In the genomic region with DNA sequence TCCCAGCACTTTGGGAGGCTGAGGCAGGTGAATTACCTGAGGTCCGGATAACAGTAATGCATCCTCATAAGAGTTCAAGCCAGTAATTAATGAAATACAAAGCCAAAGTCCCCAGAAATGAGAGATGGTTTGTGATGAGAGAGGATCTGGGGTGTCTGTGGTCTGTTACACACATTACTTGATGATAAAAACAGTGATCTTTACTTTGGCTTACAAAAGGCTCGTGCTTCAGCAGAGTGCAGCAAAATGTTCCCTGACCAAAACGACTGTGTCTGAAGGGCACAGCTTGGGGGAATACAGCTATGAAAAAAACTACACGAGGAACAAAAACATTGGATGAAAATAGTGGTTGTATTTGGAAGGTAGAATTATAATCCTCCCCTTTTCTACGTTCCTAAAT, we compare ENCODE assay signal across 13 cellular contexts. TPM values are rescaled to one million over a fixed set of nuclear protein-coding genes. Genes with fewer than 3 reads are reported as not detected.
A peak's percentile ranks its signal among the peaks of the same experiment; 100 is the strongest.
DNase-seq lines count a peak whose midpoint lies in the region; ATAC-seq, FAIRE-seq and TF ChIP-seq lines count a peak whose summit lies in the region.
"Had no signal": no experiment of that assay in that cellular context is flagged by ENCODE, and none has a peak within 500 bp of the region (broad histone marks: within the 10 kb centered on the region; RNA-seq: fewer than 3 reads in every experiment).

No MANE protein-coding gene starts in this region.

- H3K4me3 ChIP-seq in A549 (no peak overlapping the region), GM23248 (peak overlapping the region; percentile 39; the same call in 1 of the 2 replicates), small intestine (ENCODE audit: low read depth in 1 of 2, low read length in 2 of 2) (no peak overlapping the region)
- H3K4me3 ChIP-seq: GM23338 had no signal

- TF ChIP-seq EP300 in A549 (IDR thresholded peaks at IDR 0.05): no peak

- H2AFZ ChIP-seq in GM23248: no peak overlapping the region
- H2AFZ ChIP-seq: GM23338 had no signal

- H3K27me3 Mint-ChIP-seq in naive thymus-derived CD8-positive, alpha-beta T cell: no peaks in the 10 kb centered on the region

- CTCF ChIA-PET in A549 (lab: Yijun Ruan, JAX): interaction anchor here (0.8 to 2.0 kb wide), 4 partner anchors 10 to 77 kb away, joined by 3 to 6 read pairs (median 4); no protein-coding TSS in a partner anchor

- TF ChIP-seq RAD21 in A549 (conservative IDR thresholded peaks at IDR 0.05 in 1 of 2, IDR thresholded peaks at IDR 0.05 in 1 of 2): no peak

- peaks cover 38 to 96% (median 79%) of the 10 kb centered on the region in 4 donors for H3K4me1 Mint-ChIP-seq in naive thymus-derived CD8-positive, alpha-beta T cell
- H3K4me1 Mint-ChIP-seq: GM23338 had no signal

- H3K9ac ChIP-seq in GM23248: peak overlapping the region; percentile 65

- peak overlapping the region; percentile 77 to 96 (median 92) for H3K27ac Mint-ChIP-seq in naive thymus-derived CD8-positive, alpha-beta T cell

- H4K20me1 ChIP-seq in GM23248 (ENCODE audit: insufficient read depth): no peaks in the 10 kb centered on the region

- DNase-seq in A549 (ENCODE audit: low read depth in 1 of 2, low spot score in 1 of 2): no peak
- DNase-seq in GM23248: peak; percentile 38
- no peak for DNase-seq in naive thymus-derived CD8-positive, alpha-beta T cell
- DNase-seq in activated CD4-positive, CD25-positive, alpha-beta regulatory T cell (lab: John Stamatoyannopoulos, UW): no peak
- DNase-seq in small intestine: no peak
- DNase-seq: activated CD4-positive, alpha-beta T cell treated with anti-CD3 and anti-CD28 coated beads for 48 hours; NCI-H1105; NCI-H524; SIG-M5 had no signal

- H3K9me3 Mint-ChIP-seq in naive thymus-derived CD8-positive, alpha-beta T cell: peaks cover 0 to 2% (median 0%) of the 10 kb centered on the region in 9 donors
- H3K9me3 Mint-ChIP-seq: GM23338 had no signal

- H3K27me3 ChIP-seq in GM23248 (replicated peaks; ENCODE audit: insufficient read depth) (no peaks in the 10 kb centered on the region), small intestine (ENCODE audit: control insufficient read depth in 2 of 2, insufficient read depth in 2 of 2, low read length in 2 of 2) (no peaks in the 10 kb centered on the region)

- peaks cover 10% of the 10 kb centered on the region; the same call in 2 of the 3 replicates for H3K4me1 ChIP-seq in A549
- H3K4me1 ChIP-seq in GM23248 (ENCODE audit: insufficient read depth): peaks cover 16% of the 10 kb centered on the region
- no peaks in the 10 kb centered on the region for H3K4me1 ChIP-seq in small intestine (ENCODE audit: control insufficient read depth in 2 of 2, insufficient read depth in 1 of 2, low read depth in 1 of 2, low read length in 1 of 2)

- POLR2A ChIA-PET in A549 (lab: Yijun Ruan, JAX): no interaction called here
- POLR2A ChIA-PET in naive thymus-derived CD8-positive, alpha-beta T cell (lab: Charles Lee): interaction anchor here (0.6 to 3.5 kb wide), 4 partner anchors 14 to 373 kb away, joined by 3 to 9 read pairs (median 4); a partner anchor contains a TSS

- peaks cover 81% of the 10 kb centered on the region for H3K79me2 ChIP-seq in GM23248 (ENCODE audit: insufficient read depth)

- H3K36me3 ChIP-seq in GM23248 (ENCODE audit: low read depth) (no peaks in the 10 kb centered on the region), small intestine (ENCODE audit: control insufficient read depth in 2 of 2, insufficient read depth in 2 of 2, low read length in 2 of 2) (no peaks in the 10 kb centered on the region)

- TF ChIP-seq POLR2A in A549 (IDR thresholded peaks at IDR 0.05; ENCODE audit: low read length): no peak

- TF ChIP-seq CTCF in A549 (IDR thresholded peaks at IDR 0.05): no peak

- H3K9me2 ChIP-seq in GM23248 (ENCODE audit: insufficient read depth): no peaks in the 10 kb centered on the region

- H3K4me3 Mint-ChIP-seq in naive thymus-derived CD8-positive, alpha-beta T cell: peak overlapping the region in 9 of 10 donors; percentile 65 to 82 (median 70)
- H3K4me3 Mint-ChIP-seq: GM23338 had no signal

- H3K27ac ChIP-seq in A549 (no peak overlapping the region), GM23248 (peak overlapping the region; percentile 75), angular gyrus (ENCODE audit: low read depth, low read length) (peak overlapping the region; percentile 89), small intestine (ENCODE audit: low read depth in 1 of 2, low read length in 1 of 2) (peak overlapping the region in 1 of 2 donors; percentile 53)

- in situ Hi-C loops in GM23248 (cut with MboI): no loop called here

- peaks cover 32% of the 10 kb centered on the region for H3F3A ChIP-seq in GM23248 (ENCODE audit: insufficient read depth)

- no peaks in the 10 kb centered on the region for H3K9me3 ChIP-seq in A549
- no peaks in the 10 kb centered on the region for H3K9me3 ChIP-seq in GM23248 (ENCODE audit: low read depth)
- no peaks in the 10 kb centered on the region for H3K9me3 ChIP-seq in small intestine (ENCODE audit: control insufficient read depth, low read depth)

- H3K4me2 ChIP-seq in A549: peak overlapping the region; percentile 5; the same call in 1 of the 3 replicates
- H3K4me2 ChIP-seq in GM23248 (ENCODE audit: unreplicated experiment): peak overlapping the region; percentile 60
- H3K4me2 ChIP-seq: GM23338 had no signal

- H3K36me3 Mint-ChIP-seq in naive thymus-derived CD8-positive, alpha-beta T cell: no peaks in the 10 kb centered on the region

- ATAC-seq in A549: no peak; a peak in 1 of 6 replicates
- ATAC-seq in naive thymus-derived CD8-positive, alpha-beta T cell: no peak
- no peak for ATAC-seq in HG02798 (IDR thresholded peaks at IDR 0.05; ENCODE audit: poor library complexity, unreplicated experiment)
- no peak for ATAC-seq in HG03457 (IDR thresholded peaks at IDR 0.05; ENCODE audit: unreplicated experiment)
- ATAC-seq: GM23338 had no signal

- FAIRE-seq in A549 (lab: Jason Lieb, UNC): no peak
- FAIRE-seq in small intestine (lab: Jason Lieb, UNC): no peak

- WGBS in A549 (ENCODE audit: missing lambda C conversion rate): 61% methylated on average over 5 of the region's 5 CpGs
- 10 to 14% methylated on average over 5 of the region's 5 CpGs for WGBS in GM23248 (ENCODE audit: low coverage in 1 of 2, low lambda C conversion rate in 2 of 2, missing lambda C conversion rate in 2 of 2), 2 experiments
- 37 to 52% (median 38%) methylated on average over 5 of the region's 5 CpGs for WGBS in small intestine, 3 donors

TF ChIP-seq in A549, 52 proteins besides CTCF, POLR2A, EP300 and RAD21 (continues in another document):
- TF ChIP-seq ZC3H11A (IDR thresholded peaks at IDR 0.05) (no peak), BHLHE40 (IDR thresholded peaks at IDR 0.05; ENCODE audit: low read depth, low read length) (no peak), HDAC2 (IDR thresholded peaks at IDR 0.05) (no peak), CBX2 (IDR thresholded peaks at IDR 0.05; ENCODE audit: borderline replicate concordance, low read depth) (no peak), MAFK (IDR thresholded peaks at IDR 0.05; ENCODE audit: partially characterized antibody) (no peak), EHF (CRISPR knock-in tag; IDR thresholded peaks at IDR 0.05) (no peak), RCOR1 (IDR thresholded peaks at IDR 0.05; ENCODE audit: low read depth, low read length) (no peak), TFCP2L1 (CRISPR knock-in tag; IDR thresholded peaks at IDR 0.05) (no peak), PHF8 (IDR thresholded peaks at IDR 0.05; ENCODE audit: borderline replicate concordance, low read depth) (no peak), SREBF2 (IDR thresholded peaks at IDR 0.05) (no peak), HOXB13 (CRISPR knock-in tag; IDR thresholded peaks at IDR 0.05; ENCODE audit: low read depth) (no peak)
- TF ChIP-seq, protein P1, sequence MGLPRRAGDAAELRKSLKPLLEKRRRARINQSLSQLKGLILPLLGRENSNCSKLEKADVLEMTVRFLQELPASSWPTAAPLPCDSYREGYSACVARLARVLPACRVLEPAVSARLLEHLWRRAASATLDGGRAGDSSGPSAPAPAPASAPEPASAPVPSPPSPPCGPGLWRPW (IDR thresholded peaks at IDR 0.05): no peak
- TF ChIP-seq, protein P2, sequence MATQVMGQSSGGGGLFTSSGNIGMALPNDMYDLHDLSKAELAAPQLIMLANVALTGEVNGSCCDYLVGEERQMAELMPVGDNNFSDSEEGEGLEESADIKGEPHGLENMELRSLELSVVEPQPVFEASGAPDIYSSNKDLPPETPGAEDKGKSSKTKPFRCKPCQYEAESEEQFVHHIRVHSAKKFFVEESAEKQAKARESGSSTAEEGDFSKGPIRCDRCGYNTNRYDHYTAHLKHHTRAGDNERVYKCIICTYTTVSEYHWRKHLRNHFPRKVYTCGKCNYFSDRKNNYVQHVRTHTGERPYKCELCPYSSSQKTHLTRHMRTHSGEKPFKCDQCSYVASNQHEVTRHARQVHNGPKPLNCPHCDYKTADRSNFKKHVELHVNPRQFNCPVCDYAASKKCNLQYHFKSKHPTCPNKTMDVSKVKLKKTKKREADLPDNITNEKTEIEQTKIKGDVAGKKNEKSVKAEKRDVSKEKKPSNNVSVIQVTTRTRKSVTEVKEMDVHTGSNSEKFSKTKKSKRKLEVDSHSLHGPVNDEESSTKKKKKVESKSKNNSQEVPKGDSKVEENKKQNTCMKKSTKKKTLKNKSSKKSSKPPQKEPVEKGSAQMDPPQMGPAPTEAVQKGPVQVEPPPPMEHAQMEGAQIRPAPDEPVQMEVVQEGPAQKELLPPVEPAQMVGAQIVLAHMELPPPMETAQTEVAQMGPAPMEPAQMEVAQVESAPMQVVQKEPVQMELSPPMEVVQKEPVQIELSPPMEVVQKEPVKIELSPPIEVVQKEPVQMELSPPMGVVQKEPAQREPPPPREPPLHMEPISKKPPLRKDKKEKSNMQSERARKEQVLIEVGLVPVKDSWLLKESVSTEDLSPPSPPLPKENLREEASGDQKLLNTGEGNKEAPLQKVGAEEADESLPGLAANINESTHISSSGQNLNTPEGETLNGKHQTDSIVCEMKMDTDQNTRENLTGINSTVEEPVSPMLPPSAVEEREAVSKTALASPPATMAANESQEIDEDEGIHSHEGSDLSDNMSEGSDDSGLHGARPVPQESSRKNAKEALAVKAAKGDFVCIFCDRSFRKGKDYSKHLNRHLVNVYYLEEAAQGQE (IDR thresholded peaks at IDR 0.05): no peak

RNA-seq across cellular contexts. Expression of a gene that starts 40.9 kb away (rescaled TPM):
- polyA plus RNA-seq in A549 (2011; rRNA removed): 28.6 and 30.5 TPM in 2 replicates
- polyA plus RNA-seq in A549 (2012; cell fraction: cytosol; rRNA removed): 14.9 and 19.7 TPM in 2 replicates
- 40.7 and 45.9 TPM in 2 replicates for polyA plus RNA-seq in A549 (2012; cell fraction: nucleus; rRNA removed)
- polyA plus RNA-seq in A549 (2017; fragmentation: RNase III; extraction: RNeasy Plus Mini Kit Qiagen cat#74134 plus additional on column Dnase treatment): 17.5 to 20.1 TPM (median 18.2 TPM) in 3 replicates
- polyA minus RNA-seq in A549 (2011; rRNA and poly(A)+ RNA removed): 34.3 and 36.2 TPM in 2 replicates
- total RNA-seq in GM23248 (2014; rRNA removed; shearing (Covaris generic)): 15.7 and 18.6 TPM in 2 replicates
- 16.9 and 18.1 TPM in 2 replicates for polyA plus RNA-seq in GM23248 (2016; fragmentation: Nextera tagmentation; extraction: Ambion mirVana)
- 100 to 1,000 TPM; 102 to 110 TPM for total RNA-seq in naive thymus-derived CD8-positive, alpha-beta T cell
- 10 to 100 TPM; 21.9 to 51.1 (median 33.5) TPM for polyA plus RNA-seq in naive thymus-derived CD8-positive, alpha-beta T cell
- 10 to 100 TPM in 1 of 3 donors, 1 to 10 TPM in 2; 3.8 to 11.1 (median 5.9) TPM for polyA plus RNA-seq in small intestine

Comparison
In these comparisons a context has a peak if more than half of its experiments do, and no peak if none do; other contexts are left out.
1. H3K27ac ChIP-seq: peak in GM23248 (single experiment) and angular gyrus (single experiment); none in A549 (0 of 2).